Comparison of ENCODE assay signal across 8 cellular contexts in the genomic region with DNA sequence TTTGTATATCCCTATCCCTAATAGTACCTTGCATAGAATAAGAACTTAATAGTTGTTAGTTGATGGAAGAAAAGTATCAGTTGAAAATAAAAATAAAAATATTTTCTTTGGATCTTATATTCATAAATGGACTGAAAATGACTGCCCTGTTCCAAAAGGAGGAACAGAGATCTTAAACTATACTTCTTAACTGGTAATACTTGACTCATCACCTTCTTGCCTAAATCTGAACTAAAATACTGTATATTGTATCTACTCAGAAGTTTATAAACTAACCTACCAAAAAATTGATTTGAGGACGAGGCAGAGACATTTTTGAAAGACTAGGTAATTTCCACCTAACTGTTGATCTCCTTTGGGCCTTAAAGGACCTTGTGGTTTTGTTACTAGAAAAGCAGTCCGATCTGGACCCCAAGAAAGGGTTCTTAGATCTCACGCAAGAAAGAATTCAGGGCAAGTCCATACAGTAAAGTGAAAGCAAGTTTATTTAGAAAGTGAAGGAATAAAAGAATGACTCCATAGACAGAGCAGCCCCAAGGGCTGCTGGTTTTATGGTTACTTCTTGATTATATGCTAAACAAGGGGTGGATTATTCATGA.
DNase-seq lines count a peak whose midpoint lies in the region; ATAC-seq and TF ChIP-seq lines count a peak whose summit lies in the region.
"Not testable (repeated sequence)": the region's sequence is repeated elsewhere in the genome, so short reads cannot be mapped to it uniquely, and the experiment has no call there.

No MANE protein-coding gene starts in this region.

- peak overlapping the region; percentile 82; the same call in 1 of the 2 replicates for H3K4me2 ChIP-seq in IMR-90 (ENCODE audit: low read depth, low read length)

- H3K4me3 Mint-ChIP-seq in Caco-2 (ENCODE audit: unreplicated experiment): not testable (repeated sequence)

- H2AK9ac ChIP-seq in IMR-90 (replicated peaks; ENCODE audit: low read depth, low read length, poor library complexity): not testable (repeated sequence)

- H3K27ac ChIP-seq in IMR-90 (ENCODE audit: insufficient read depth, low read length): not testable (repeated sequence)
- peak overlapping the region; percentile 78 for H3K27ac ChIP-seq in SJSA1
- H3K27ac ChIP-seq in psoas muscle: peak overlapping the region; percentile 8
- peak overlapping the region; percentile 27 to 38 for H3K27ac ChIP-seq in thoracic aorta

- H3K36me3 ChIP-seq in Caco-2 (ENCODE audit: control insufficient read depth, insufficient read depth, low read length); IMR-90 (ENCODE audit: control insufficient read depth, insufficient read depth, low read length); SJSA1; psoas muscle (ENCODE audit: insufficient read depth in 1 of 2, low read depth in 1 of 2); thoracic aorta: not testable (repeated sequence)

- not testable (repeated sequence) for H2BK120ac ChIP-seq in IMR-90 (ENCODE audit: low read depth, low read length)

- H2AFZ ChIP-seq in IMR-90 (replicated peaks; ENCODE audit: low read length, poor library complexity): not testable (repeated sequence)

- H2BK20ac ChIP-seq in IMR-90 (ENCODE audit: low read depth, low read length): not testable (repeated sequence)

- not testable (repeated sequence) for H2AK5ac ChIP-seq in IMR-90 (ENCODE audit: low read depth, low read length)

- TF ChIP-seq CTCF in Caco-2 (IDR thresholded peaks at IDR 0.05; ENCODE audit: insufficient read depth in 1 of 2, low read depth in 1 of 2, low read length in 1 of 2, severe bottlenecking in 1 of 2, unreplicated experiment in 1 of 2); IMR-90 (conservative IDR thresholded peaks at IDR 0.05; ENCODE audit: low read depth, low read length); epithelial cell of esophagus (IDR thresholded peaks at IDR 0.05; ENCODE audit: insufficient read depth, low read depth, low read length, missing control alignments); psoas muscle (IDR thresholded peaks at IDR 0.05); thoracic aorta (IDR thresholded peaks at IDR 0.05): not testable (repeated sequence)

- not testable (repeated sequence) for H3K9me1 ChIP-seq in IMR-90 (ENCODE audit: insufficient read depth, low read length)

- CTCF ChIA-PET in Caco-2 (lab: Charles Lee); IMR-90 (lab: Yijun Ruan, JAX): not testable (repeated sequence)

- H4K8ac ChIP-seq in IMR-90 (ENCODE audit: low read depth in 2 of 2, low read length in 2 of 2): peak overlapping the region in 1 of 2 experiments; percentile 52; a peak in 2 of 4 replicates

- not testable (repeated sequence) for DNase-seq in Caco-2; IMR-90; left ventricle myocardium superior; psoas muscle; thoracic aorta (ENCODE audit: low spot score)
- DNase-seq in SJSA1 (ENCODE audit: low read depth in 1 of 2, low spot score in 2 of 2): peak in 1 of 2 experiments; percentile 48
- DNase-seq in astrocyte of the hippocampus (ENCODE audit: low read depth, low spot score): peak; percentile 35
- peak; percentile 17 for DNase-seq in epithelial cell of esophagus (ENCODE audit: low read depth)

- H3K4ac ChIP-seq in IMR-90 (ENCODE audit: low read depth, low read length): not testable (repeated sequence)

- H3K4me1 ChIP-seq in Caco-2 (peaks cover 20% of the 10 kb centered on the region), SJSA1 (replicated peaks) (peaks cover 12% of the 10 kb centered on the region)
- H3K4me1 ChIP-seq in IMR-90 (ENCODE audit: control insufficient read depth, insufficient read depth, low read length); psoas muscle; thoracic aorta (ENCODE audit: control insufficient read depth in 1 of 2, low read depth in 2 of 2): not testable (repeated sequence)

- H3K9me3 ChIP-seq in Caco-2; IMR-90 (ENCODE audit: control insufficient read depth, insufficient read depth, low read length); SJSA1 (replicated peaks); psoas muscle; thoracic aorta: not testable (repeated sequence)

- H3K14ac ChIP-seq in IMR-90 (replicated peaks; ENCODE audit: low read depth, low read length): not testable (repeated sequence)

- TF ChIP-seq RAD21 in IMR-90 (IDR thresholded peaks at IDR 0.05; ENCODE audit: low read length): not testable (repeated sequence)

- not testable (repeated sequence) for H4K91ac ChIP-seq in IMR-90 (ENCODE audit: insufficient read depth, low read depth, low read length)

- peak; percentile 44 for ATAC-seq in IMR-90 (ENCODE audit: low read depth)
- peak; percentile 5 for ATAC-seq in left ventricle myocardium superior
- peak in 1 of 4 donors; percentile 12 for ATAC-seq in psoas muscle
- not testable (repeated sequence) for ATAC-seq in thoracic aorta (ENCODE audit: insufficient number of reproducible peaks, low FRiP score, low read depth)

- H3K79me1 ChIP-seq in IMR-90 (ENCODE audit: low read depth in 1 of 2, low read length in 2 of 2): not testable (repeated sequence)

- not testable (repeated sequence) for H3K27me3 Mint-ChIP-seq in Caco-2 (ENCODE audit: insufficient read depth, unreplicated experiment)

- not testable (repeated sequence) for H3K36me3 Mint-ChIP-seq in Caco-2 (ENCODE audit: insufficient read depth, unreplicated experiment)

- H3K23ac ChIP-seq in IMR-90 (ENCODE audit: low read depth, low read length): not testable (repeated sequence)

- not testable (repeated sequence) for H3K27me3 ChIP-seq in Caco-2 (replicated peaks; ENCODE audit: control insufficient read depth, insufficient read depth, low read length); IMR-90 (ENCODE audit: control insufficient read depth, insufficient read depth, low read length); SJSA1 (replicated peaks); psoas muscle (ENCODE audit: insufficient read depth in 3 of 3, low read length in 2 of 3); thoracic aorta (replicated peaks; ENCODE audit: insufficient read depth)

- H3K56ac ChIP-seq in IMR-90 (ENCODE audit: extremely low read depth, insufficient read depth, low read length): not testable (repeated sequence)

- H3K27ac Mint-ChIP-seq in Caco-2 (ENCODE audit: unreplicated experiment): peak overlapping the region; percentile 92

- no CpG with 5 or more reads among the region's 3 CpGs for WGBS in IMR-90 (ENCODE audit: extremely low coverage in 2 of 2, insufficient read length in 1 of 2), 2 experiments
- WGBS in psoas muscle, 3 donors: 80 to 87% (median 87%) methylated on average over 3 of the region's 3 CpGs

- BruUV-seq in Caco-2 (replicated peaks; lab: Mats Ljungman, UMichigan): TSS peak; percentile 99
- not testable (repeated sequence) for BruUV-seq in IMR-90 (replicated peaks; lab: Mats Ljungman, UMichigan)

- H4K5ac ChIP-seq in IMR-90 (ENCODE audit: low read depth, low read length): not testable (repeated sequence)

- not testable (repeated sequence) for H3K9ac ChIP-seq in IMR-90 (ENCODE audit: low read depth, low read length)

- dilution Hi-C loops in IMR-90 (cut with HindIII; ENCODE audit: low sequenced_read_pairs, unreplicated experiment): not testable (repeated sequence)

- H3K9me3 Mint-ChIP-seq in Caco-2 (ENCODE audit: unreplicated experiment): not testable (repeated sequence)

- H2BK15ac ChIP-seq in IMR-90 (ENCODE audit: low read depth, low read length): not testable (repeated sequence)

- not testable (repeated sequence) for H2BK5ac ChIP-seq in IMR-90 (ENCODE audit: low read depth, low read length, poor library complexity, severe bottlenecking)

- not testable (repeated sequence) for H3K4me3 ChIP-seq in Caco-2 (ENCODE audit: low read depth, low read length); IMR-90 (ENCODE audit: insufficient read depth, low read depth, low read length); SJSA1; epithelial cell of esophagus (ENCODE audit: low read length); psoas muscle
- H3K4me3 ChIP-seq in thoracic aorta: peak overlapping the region; percentile 21

- in situ Hi-C loops in IMR-90 (cut with MboI; ENCODE audit: low sequenced_read_pairs): not testable (repeated sequence)

- TF ChIP-seq POLR2A in IMR-90 (IDR thresholded peaks at IDR 0.05; ENCODE audit: low read depth, low read length): not testable (repeated sequence)

- H3K18ac ChIP-seq in IMR-90 (ENCODE audit: low read depth, low read length): not testable (repeated sequence)

- intact Hi-C loops in Caco-2 (cut with micrococcal nuclease; ENCODE audit: unreplicated experiment); IMR-90 (cut with micrococcal nuclease); left ventricle myocardium superior (cut with micrococcal nuclease); psoas muscle (cut with DNase I): not testable (repeated sequence)

- POLR2A ChIA-PET in Caco-2 (lab: Charles Lee); IMR-90 (lab: Charles Lee; ENCODE audit: unreplicated experiment): not testable (repeated sequence)

- not testable (repeated sequence) for H4K20me1 ChIP-seq in IMR-90 (ENCODE audit: insufficient read depth, low read length)

- H3K4me1 Mint-ChIP-seq in Caco-2 (ENCODE audit: low read depth, unreplicated experiment): peaks cover 21% of the 10 kb centered on the region
